1 cellular context compared by ENCODE assay signal in the genomic region with DNA sequence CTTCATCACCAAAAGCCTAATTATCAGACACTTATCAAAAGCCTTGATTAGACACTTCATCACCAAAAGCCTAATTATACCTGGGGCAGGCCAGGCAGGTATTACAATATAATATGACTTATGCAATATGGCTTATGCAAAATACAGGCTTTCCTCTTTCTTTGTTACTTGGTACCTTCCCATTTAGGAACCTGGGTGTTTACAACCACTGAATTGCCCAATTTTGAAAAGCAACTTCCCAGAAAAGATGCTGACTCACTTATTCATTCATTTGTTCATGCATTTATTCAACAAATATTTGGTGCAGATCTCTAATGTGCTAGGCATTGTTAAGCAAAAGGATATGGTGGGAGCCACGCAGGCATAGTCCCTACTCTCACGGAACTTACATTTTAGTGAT.
TF ChIP-seq lines count a peak whose summit lies in the region.

No MANE protein-coding gene starts in this region.

TF ChIP-seq in GM12878, 131 proteins besides CTCF, POLR2A, EP300 and RAD21:
- TF ChIP-seq ZNF24 (IDR thresholded peaks at IDR 0.05) (0 out of 2 replicates have a peak, but pooled peaks have one; percentile 36), PML (IDR thresholded peaks at IDR 0.05; ENCODE audit: low read length) (no peak), EGR1 (IDR thresholded peaks at IDR 0.05; ENCODE audit: borderline replicate concordance in 1 of 2, low read depth in 2 of 2, low read length in 2 of 2) (no peak)
- TF ChIP-seq, protein P1, sequence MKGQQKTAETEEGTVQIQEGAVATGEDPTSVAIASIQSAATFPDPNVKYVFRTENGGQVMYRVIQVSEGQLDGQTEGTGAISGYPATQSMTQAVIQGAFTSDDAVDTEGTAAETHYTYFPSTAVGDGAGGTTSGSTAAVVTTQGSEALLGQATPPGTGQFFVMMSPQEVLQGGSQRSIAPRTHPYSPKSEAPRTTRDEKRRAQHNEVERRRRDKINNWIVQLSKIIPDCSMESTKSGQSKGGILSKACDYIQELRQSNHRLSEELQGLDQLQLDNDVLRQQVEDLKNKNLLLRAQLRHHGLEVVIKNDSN (IDR thresholded peaks at IDR 0.05; ENCODE audit: borderline replicate concordance, extremely low read length, insufficient read depth, low read depth, low read length): no peak
- TF ChIP-seq, protein P2, sequence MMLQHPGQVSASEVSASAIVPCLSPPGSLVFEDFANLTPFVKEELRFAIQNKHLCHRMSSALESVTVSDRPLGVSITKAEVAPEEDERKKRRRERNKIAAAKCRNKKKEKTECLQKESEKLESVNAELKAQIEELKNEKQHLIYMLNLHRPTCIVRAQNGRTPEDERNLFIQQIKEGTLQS (IDR thresholded peaks at IDR 0.05; ENCODE audit: borderline replicate concordance, extremely low read depth, low read depth, low read length): no peak
